In the genomic region with DNA sequence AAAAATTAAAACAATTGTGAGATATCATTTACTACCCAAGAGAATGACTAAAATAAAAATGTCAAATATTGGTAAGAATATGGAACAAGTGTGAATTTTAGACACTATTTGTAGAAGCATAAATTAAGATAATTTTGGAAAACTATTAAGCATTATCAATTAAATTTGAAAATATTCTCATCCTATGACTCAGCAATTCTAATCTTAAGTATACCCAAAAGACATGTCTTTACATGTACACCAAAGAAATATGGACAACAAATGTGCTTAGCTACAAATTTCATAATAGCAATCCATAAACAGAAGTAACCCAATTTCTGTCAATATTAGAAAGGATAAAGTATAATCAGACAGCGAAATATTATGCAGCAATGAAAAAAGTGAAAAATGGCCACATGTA, we compare ENCODE assay signal across 3 cellular contexts.
TF ChIP-seq lines count a peak whose summit lies in the region.

No MANE protein-coding gene starts in this region.

TF ChIP-seq in HepG2, 621 proteins besides CTCF, POLR2A, EP300 and RAD21:
- TF ChIP-seq KDM6A (CRISPR knock-in tag; IDR thresholded peaks at IDR 0.05; ENCODE audit: low read depth) (no peak), NFE2L2 (IDR thresholded peaks at IDR 0.05; ENCODE audit: low read length) (peak; percentile 58; the same call in 1 of the 2 replicates), U2AF1 (optimal IDR thresholded peaks at IDR 0.05; ENCODE audit: low read depth, low read length) (no peak), MAFK (conservative IDR thresholded peaks at IDR 0.05 in 1 of 2, IDR thresholded peaks at IDR 0.05 in 1 of 2; ENCODE audit: low read length in 2 of 2) (peak in 1 of 2 experiments; percentile 15; a peak in 1 of 4 replicates)

TF ChIP-seq in K562, 482 proteins besides CTCF, POLR2A, EP300 and RAD21:
- TF ChIP-seq SIRT6 (IDR thresholded peaks at IDR 0.05; ENCODE audit: low read depth, low read length) (no peak), NFE2L1 (tag; IDR thresholded peaks at IDR 0.05; ENCODE audit: borderline replicate concordance, low read depth) (0 out of 2 replicates have a peak, but pooled peaks have one; percentile 15), ZNF316 (IDR thresholded peaks at IDR 0.05) (0 out of 2 replicates have a peak, but pooled peaks have one; percentile 7)

TF ChIP-seq in H1, 55 proteins besides CTCF, POLR2A, EP300 and RAD21:
- TF ChIP-seq, protein P1, sequence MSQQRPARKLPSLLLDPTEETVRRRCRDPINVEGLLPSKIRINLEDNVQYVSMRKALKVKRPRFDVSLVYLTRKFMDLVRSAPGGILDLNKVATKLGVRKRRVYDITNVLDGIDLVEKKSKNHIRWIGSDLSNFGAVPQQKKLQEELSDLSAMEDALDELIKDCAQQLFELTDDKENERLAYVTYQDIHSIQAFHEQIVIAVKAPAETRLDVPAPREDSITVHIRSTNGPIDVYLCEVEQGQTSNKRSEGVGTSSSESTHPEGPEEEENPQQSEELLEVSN (IDR thresholded peaks at IDR 0.05) = no peak
- no peak for TF ChIP-seq ASH2L (IDR thresholded peaks at IDR 0.05; ENCODE audit: low read length)
- TF ChIP-seq BACH1 (IDR thresholded peaks at IDR 0.05; ENCODE audit: low read length) = peak; percentile 36; the same call in 1 of the 2 replicates
